In the genomic region with DNA sequence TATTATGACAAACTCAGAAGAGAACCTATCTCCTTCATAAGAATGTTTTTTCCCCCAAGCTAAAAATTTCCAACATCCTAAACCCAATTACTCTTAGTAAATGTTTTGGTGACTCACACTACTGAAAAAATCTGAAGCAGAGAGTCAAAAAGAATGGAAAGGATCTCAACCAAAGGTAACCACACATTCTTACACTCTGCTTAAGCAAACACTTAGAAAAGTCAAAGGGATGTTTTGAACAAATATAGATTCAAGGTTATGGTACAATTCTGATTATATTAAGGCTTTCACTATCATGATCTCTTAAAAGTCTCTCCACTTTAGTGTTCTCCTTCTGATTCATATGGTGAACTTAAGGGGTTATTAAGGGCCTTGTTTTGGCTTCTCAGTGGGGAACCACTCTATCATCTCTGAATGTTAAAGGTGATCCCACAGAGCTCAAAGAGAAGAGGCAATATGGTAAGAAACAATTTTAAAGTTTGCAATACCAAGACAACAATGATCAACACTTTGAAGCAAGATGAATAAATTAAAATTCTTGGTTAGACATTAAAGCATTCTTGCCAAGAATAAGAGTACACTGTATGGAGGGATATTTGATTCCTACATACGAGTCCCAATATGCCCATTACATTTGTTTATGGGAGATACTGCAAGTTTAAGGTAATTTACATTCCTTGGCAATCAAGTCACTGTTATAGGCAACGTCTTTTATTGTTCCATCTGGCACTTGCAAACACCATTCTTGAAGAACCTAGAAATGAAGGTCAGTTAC, we compare ENCODE assay signal across 14 cellular contexts.
A peak's percentile ranks its signal among the peaks of the same experiment; 100 is the strongest.
DNase-seq lines count a peak whose midpoint lies in the region; ATAC-seq and TF ChIP-seq lines count a peak whose summit lies in the region.
"Had no signal": no experiment of that assay in that cellular context is flagged by ENCODE, and none has a peak within 500 bp of the region (broad histone marks: within the 10 kb centered on the region; RNA-seq: fewer than 3 reads in every experiment).

No MANE protein-coding gene starts in this region.

- H3K79me2 ChIP-seq in PC-3 (ENCODE audit: low read length): no peaks in the 10 kb centered on the region

- H3K4me3 Mint-ChIP-seq in activated CD8-positive, alpha-beta T cell treated with anti-CD3 and anti-CD28 coated beads for 36 hours: no peak overlapping the region
- H3K4me3 Mint-ChIP-seq in activated CD8-positive, alpha-beta T cell treated with anti-CD3 and anti-CD28 coated beads, Interleukin-2, amount 10 ng/mL, durations not matched to agents 7 days and 5 days: no peak overlapping the region
- H3K4me3 Mint-ChIP-seq: activated CD8-positive, alpha-beta memory T cell treated with anti-CD3 and anti-CD28 coated beads, Interleukin-2, amount 10 ng/mL, durations not matched to agents 7 days and 5 days; B cell had no signal

- H3K27me3 ChIP-seq in PC-3 (ENCODE audit: low read length): no peaks in the 10 kb centered on the region
- H3K27me3 ChIP-seq: tibial nerve had no signal

- intact Hi-C loops in activated CD8-positive, alpha-beta T cell treated with anti-CD3 and anti-CD28 coated beads for 36 hours (cut with micrococcal nuclease): no loop called here
- intact Hi-C loops in PC-3 (cut with micrococcal nuclease): loop anchor here (1.0 to 5.0 kb wide), 3 partner anchors 32 to 521 kb away; no protein-coding TSS in a partner anchor

- H2AFZ ChIP-seq in PC-3 (ENCODE audit: low read length): no peak overlapping the region

- peaks cover 10% of the 10 kb centered on the region; the same call in 1 of the 2 replicates for H4K20me1 ChIP-seq in PC-3 (ENCODE audit: low read length)

- CTCF ChIA-PET in activated CD8-positive, alpha-beta T cell treated with anti-CD3 and anti-CD28 coated beads for 36 hours (lab: Charles Lee): no interaction called here
- CTCF ChIA-PET in activated CD8-positive, alpha-beta T cell treated with anti-CD3 and anti-CD28 coated beads, Interleukin-2, amount 10 ng/mL, durations not matched to agents 7 days and 5 days (lab: Charles Lee): no interaction called here
- CTCF ChIA-PET in PC-3 (lab: Charles Lee): no interaction called here

- H3K4me1 ChIP-seq in PC-3 (ENCODE audit: insufficient read depth, low read length): peaks cover 20% of the 10 kb centered on the region
- H3K4me1 ChIP-seq: tibial nerve had no signal

- peak overlapping the region; percentile 26 for H3K4me2 ChIP-seq in PC-3 (ENCODE audit: low read length)

- peak; percentile 68 for ATAC-seq in activated CD8-positive, alpha-beta T cell treated with anti-CD3 and anti-CD28 coated beads for 36 hours
- ATAC-seq in activated CD8-positive, alpha-beta T cell treated with anti-CD3 and anti-CD28 coated beads, Interleukin-2, amount 10 ng/mL, durations not matched to agents 7 days and 5 days: no peak
- peak; percentile 95 for ATAC-seq in PC-3
- ATAC-seq: activated CD8-positive, alpha-beta memory T cell treated with anti-CD3 and anti-CD28 coated beads, Interleukin-2, amount 10 ng/mL, durations not matched to agents 7 days and 5 days had no signal

- peak overlapping the region; percentile 55 for H3K27ac Mint-ChIP-seq in activated CD8-positive, alpha-beta T cell treated with anti-CD3 and anti-CD28 coated beads for 36 hours
- H3K27ac Mint-ChIP-seq in activated CD8-positive, alpha-beta T cell treated with anti-CD3 and anti-CD28 coated beads, Interleukin-2, amount 10 ng/mL, durations not matched to agents 7 days and 5 days: no peak overlapping the region
- H3K27ac Mint-ChIP-seq: activated CD8-positive, alpha-beta memory T cell treated with anti-CD3 and anti-CD28 coated beads, Interleukin-2, amount 10 ng/mL, durations not matched to agents 7 days and 5 days; B cell had no signal

- peaks cover 50% of the 10 kb centered on the region for H3K36me3 ChIP-seq in PC-3 (ENCODE audit: low read depth, low read length)

- H3F3A ChIP-seq in PC-3 (ENCODE audit: low read length, unreplicated experiment): peaks cover 8% of the 10 kb centered on the region

- no peaks in the 10 kb centered on the region for H3K27me3 Mint-ChIP-seq in activated CD8-positive, alpha-beta T cell treated with anti-CD3 and anti-CD28 coated beads for 36 hours
- no peaks in the 10 kb centered on the region for H3K27me3 Mint-ChIP-seq in activated CD8-positive, alpha-beta T cell treated with anti-CD3 and anti-CD28 coated beads, Interleukin-2, amount 10 ng/mL, durations not matched to agents 7 days and 5 days (ENCODE audit: low read depth)
- H3K27me3 Mint-ChIP-seq: activated CD8-positive, alpha-beta memory T cell treated with anti-CD3 and anti-CD28 coated beads, Interleukin-2, amount 10 ng/mL, durations not matched to agents 7 days and 5 days; B cell had no signal

- no peak for DNase-seq in activated CD8-positive, alpha-beta T cell treated with anti-CD3 and anti-CD28 coated beads for 36 hours
- DNase-seq in activated CD8-positive, alpha-beta T cell treated with anti-CD3 and anti-CD28 coated beads, Interleukin-2, amount 10 ng/mL, durations not matched to agents 7 days and 5 days: no peak
- peak; percentile 84 for DNase-seq in PC-3
- peak; percentile 32 for DNase-seq in epithelial cell of esophagus (ENCODE audit: low read depth)
- DNase-seq in smooth muscle cell of the brain vasculature (ENCODE audit: low read depth, low spot score): peak; percentile 9
- DNase-seq in activated CD4-positive, alpha-beta T cell treated with anti-CD3 and anti-CD28 coated beads for 4 hours: no peak
- DNase-seq in NCI-H69 (lab: John Stamatoyannopoulos, UW): no peak
- no peak for DNase-seq in epidermal melanocyte (ENCODE audit: insufficient read length, low spot score)
- DNase-seq: activated CD8-positive, alpha-beta memory T cell treated with anti-CD3 and anti-CD28 coated beads, Interleukin-2, amount 10 ng/mL, durations not matched to agents 7 days and 5 days; dermis blood vessel endothelial cell; NCI-H524 treated with DMSO at 0.1 percent for 48 hours; T-helper 1 cell had no signal

- no peak for TF ChIP-seq CTCF in activated CD8-positive, alpha-beta T cell treated with anti-CD3 and anti-CD28 coated beads for 36 hours (IDR thresholded peaks at IDR 0.05)
- TF ChIP-seq CTCF in PC-3 (conservative IDR thresholded peaks at IDR 0.05; ENCODE audit: low read depth, low read length) (no peak), epithelial cell of esophagus (IDR thresholded peaks at IDR 0.05; ENCODE audit: insufficient read depth, low read depth, low read length, missing control alignments) (no peak)

- TSS peak; percentile 18 for BruUV-seq in PC-3 (replicated peaks; lab: Mats Ljungman, UMichigan)

- H3K9ac ChIP-seq in PC-3 (ENCODE audit: low read length): no peak overlapping the region

- H3K4me1 Mint-ChIP-seq in activated CD8-positive, alpha-beta T cell treated with anti-CD3 and anti-CD28 coated beads for 36 hours (ENCODE audit: low read depth): peaks cover 17% of the 10 kb centered on the region
- H3K4me1 Mint-ChIP-seq in activated CD8-positive, alpha-beta T cell treated with anti-CD3 and anti-CD28 coated beads, Interleukin-2, amount 10 ng/mL, durations not matched to agents 7 days and 5 days (ENCODE audit: low read depth): no peaks in the 10 kb centered on the region
- H3K4me1 Mint-ChIP-seq: activated CD8-positive, alpha-beta memory T cell treated with anti-CD3 and anti-CD28 coated beads, Interleukin-2, amount 10 ng/mL, durations not matched to agents 7 days and 5 days; B cell had no signal

- H3K9me3 ChIP-seq in PC-3 (ENCODE audit: low read length): no peaks in the 10 kb centered on the region
- H3K9me3 ChIP-seq: tibial nerve had no signal

- H3K9me2 ChIP-seq in PC-3 (replicated peaks; ENCODE audit: low read length): no peaks in the 10 kb centered on the region

- H3K27ac ChIP-seq in PC-3 (ENCODE audit: low read length): 0 out of 2 replicates have a peak overlapping the region, but pooled peaks have one; percentile 2
- H3K27ac ChIP-seq: tibial nerve had no signal

- H3K4me3 ChIP-seq in PC-3 (ENCODE audit: low read length) (no peak overlapping the region), epithelial cell of esophagus (ENCODE audit: low read length) (no peak overlapping the region)
- H3K4me3 ChIP-seq: tibial nerve had no signal

- no peaks in the 10 kb centered on the region for H3K9me3 Mint-ChIP-seq in activated CD8-positive, alpha-beta T cell treated with anti-CD3 and anti-CD28 coated beads for 36 hours
- no peaks in the 10 kb centered on the region for H3K9me3 Mint-ChIP-seq in activated CD8-positive, alpha-beta T cell treated with anti-CD3 and anti-CD28 coated beads, Interleukin-2, amount 10 ng/mL, durations not matched to agents 7 days and 5 days (ENCODE audit: insufficient read depth)

- peaks cover 22% of the 10 kb centered on the region for H3K36me3 Mint-ChIP-seq in activated CD8-positive, alpha-beta T cell treated with anti-CD3 and anti-CD28 coated beads for 36 hours (ENCODE audit: low read depth)
- peaks cover 33% of the 10 kb centered on the region for H3K36me3 Mint-ChIP-seq in activated CD8-positive, alpha-beta T cell treated with anti-CD3 and anti-CD28 coated beads, Interleukin-2, amount 10 ng/mL, durations not matched to agents 7 days and 5 days (ENCODE audit: low read depth)

- POLR2A ChIA-PET in activated CD8-positive, alpha-beta T cell treated with anti-CD3 and anti-CD28 coated beads for 36 hours (lab: Charles Lee): no interaction called here
- POLR2A ChIA-PET in activated CD8-positive, alpha-beta T cell treated with anti-CD3 and anti-CD28 coated beads, Interleukin-2, amount 10 ng/mL, durations not matched to agents 7 days and 5 days (lab: Charles Lee): no interaction called here
- POLR2A ChIA-PET in PC-3 (lab: Charles Lee; ENCODE audit: unreplicated experiment): interaction anchor here (0.6 kb wide), 3 partner anchors 12 to 537 kb away, joined by 3 read pairs; a partner anchor contains a TSS

Comparison
In these comparisons a context has a peak if more than half of its experiments do, and no peak if none do; other contexts are left out.
1. DNase-seq: peak in PC-3 (single experiment), epithelial cell of esophagus (single experiment) and smooth muscle cell of the brain vasculature (single experiment); none in activated CD8-positive, alpha-beta T cell treated with anti-CD3 and anti-CD28 coated beads for 36 hours (single experiment), activated CD8-positive, alpha-beta T cell treated with anti-CD3 and anti-CD28 coated beads, Interleukin-2, amount 10 ng/mL, durations not matched to agents 7 days and 5 days (single experiment), activated CD4-positive, alpha-beta T cell treated with anti-CD3 and anti-CD28 coated beads for 4 hours (0 of 2), NCI-H69 (single experiment) and epidermal melanocyte (single experiment).